In the genomic region with DNA sequence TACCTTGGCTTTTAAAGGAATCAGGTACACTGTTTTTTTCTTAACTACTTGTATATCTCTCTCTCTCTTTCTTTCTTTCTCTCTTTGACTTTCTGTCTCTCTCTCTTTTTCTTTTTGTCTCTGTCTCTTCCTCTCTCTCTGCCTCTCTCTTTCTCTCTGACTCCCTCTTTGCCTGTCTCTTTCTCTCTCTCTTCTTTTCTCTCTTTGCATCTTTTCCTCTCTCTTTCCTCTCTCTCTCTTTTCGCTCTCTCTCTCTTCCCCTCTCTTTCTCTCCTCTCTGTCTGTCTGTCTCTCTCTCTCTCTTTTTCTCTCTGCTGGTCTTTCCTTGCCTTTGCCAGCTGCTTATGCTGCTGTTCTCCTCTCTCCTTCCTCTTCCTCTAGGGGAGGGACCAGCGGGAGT, we compare ENCODE assay signal across 31 cellular contexts.
A peak's percentile ranks its signal among the peaks of the same experiment; 100 is the strongest.
DNase-seq lines count a peak whose midpoint lies in the region; ATAC-seq, FAIRE-seq and TF ChIP-seq lines count a peak whose summit lies in the region.
"Had no signal": no experiment of that assay in that cellular context is flagged by ENCODE, and none has a peak within 500 bp of the region (broad histone marks: within the 10 kb centered on the region; RNA-seq: fewer than 3 reads in every experiment).

No MANE protein-coding gene starts in this region.

- H3K18ac ChIP-seq in H1 (ENCODE audit: extremely low read depth, low read length), result no peak overlapping the region

- no peak overlapping the region for H4K91ac ChIP-seq in H1 (replicated peaks; ENCODE audit: insufficient read length, low read length)

- no peak for TF ChIP-seq POLR2A in H1 (IDR thresholded peaks at IDR 0.05; ENCODE audit: control extremely low read depth in 1 of 2, low read depth in 2 of 2, low read length in 2 of 2)
- no peak for TF ChIP-seq POLR2A in vagina (IDR thresholded peaks at IDR 0.05)

- no peak overlapping the region for H4K5ac ChIP-seq in H1 (ENCODE audit: insufficient read length, low read depth, low read length)

- no peaks in the 10 kb centered on the region for H3K79me2 ChIP-seq in H1 (ENCODE audit: control insufficient read depth in 1 of 2, insufficient read depth in 2 of 2, low read length in 2 of 2)

- no peaks in the 10 kb centered on the region for H4K20me1 ChIP-seq in H1 (replicated peaks in 1 of 2; ENCODE audit: control insufficient read depth in 1 of 2, insufficient read depth in 2 of 2, low read length in 2 of 2)

- no peak overlapping the region for H4K8ac ChIP-seq in H1 (ENCODE audit: extremely low read depth, insufficient read depth, low read length)

- H3K14ac ChIP-seq in H1 (ENCODE audit: insufficient read length), result no peak overlapping the region

- TF ChIP-seq RAD21 in H1 (IDR thresholded peaks at IDR 0.05 in 1 of 2, conservative IDR thresholded peaks at IDR 0.05 in 1 of 2; ENCODE audit: low read depth in 2 of 2, low read length in 2 of 2), result no peak

- no peaks in the 10 kb centered on the region for H3K4me1 Mint-ChIP-seq in natural killer cell treated with Interleukin-12 subunit alpha and Interleukin-12 subunit beta and Interleukin-15 and Interleukin-18, amount 100 ng/mL, for 72 hours (ENCODE audit: low read depth in 2 of 2)
- H3K4me1 Mint-ChIP-seq in natural killer cell (no peaks in the 10 kb centered on the region), T-helper 17 cell (no peaks in the 10 kb centered on the region)

- H3K36me3 ChIP-seq in H1 (ENCODE audit: control insufficient read depth in 2 of 4, insufficient read depth in 4 of 4, low read length in 3 of 4) (no peaks in the 10 kb centered on the region), vagina (no peaks in the 10 kb centered on the region)

- CTCF ChIA-PET in H1 (lab: Charles Lee; ENCODE audit: partially characterized antibody), result no interaction called here

- no peak overlapping the region for H3K27ac ChIP-seq in H1 (ENCODE audit: low read depth, low read length)
- peak overlapping the region; percentile 7 for H3K27ac ChIP-seq in vagina
- H3K27ac ChIP-seq: C4-2B, KMS-11, RWPE1 had no signal

- ATAC-seq in natural killer cell treated with Interleukin-12 subunit alpha and Interleukin-12 subunit beta and Interleukin-15 and Interleukin-18, amount 100 ng/mL, for 72 hours, result no peak
- no peak for ATAC-seq in natural killer cell
- no peak for ATAC-seq in T-helper 17 cell
- ATAC-seq: CD8-positive, alpha-beta T cell; GM12878; Panc1 had no signal

- intact Hi-C loops in natural killer cell (cut with micrococcal nuclease), result no loop called here
- intact Hi-C loops in vagina (cut with DNase I), result no loop called here

- H3K9me3 Mint-ChIP-seq in natural killer cell treated with Interleukin-12 subunit alpha and Interleukin-12 subunit beta and Interleukin-15 and Interleukin-18, amount 100 ng/mL, for 72 hours, result no peaks in the 10 kb centered on the region
- H3K9me3 Mint-ChIP-seq in natural killer cell, result peaks cover 0 to 4% of the 10 kb centered on the region in 2 donors

- H3K4me3 Mint-ChIP-seq in natural killer cell treated with Interleukin-12 subunit alpha and Interleukin-12 subunit beta and Interleukin-15 and Interleukin-18, amount 100 ng/mL, for 72 hours, result peak overlapping the region; percentile 12
- H3K4me3 Mint-ChIP-seq in natural killer cell, result no peak overlapping the region
- peak overlapping the region; percentile 0 for H3K4me3 Mint-ChIP-seq in T-helper 17 cell
- H3K4me3 Mint-ChIP-seq: CD8-positive, alpha-beta T cell had no signal

- H3K27me3 Mint-ChIP-seq in natural killer cell treated with Interleukin-12 subunit alpha and Interleukin-12 subunit beta and Interleukin-15 and Interleukin-18, amount 100 ng/mL, for 72 hours, result no peaks in the 10 kb centered on the region
- H3K27me3 Mint-ChIP-seq in natural killer cell (ENCODE audit: low read depth in 2 of 2) (peaks cover 0 to 4% of the 10 kb centered on the region in 2 donors), T-helper 17 cell (peaks cover 8% of the 10 kb centered on the region)

- no peak overlapping the region for H3K23ac ChIP-seq in H1 (ENCODE audit: insufficient read length)

- TF ChIP-seq CTCF in natural killer cell (IDR thresholded peaks at IDR 0.05) (no peak), H1 (IDR thresholded peaks at IDR 0.05; ENCODE audit: control extremely low read depth in 1 of 3, insufficient read depth in 1 of 3, low read depth in 1 of 3, low read length in 3 of 3) (no peak), vagina (IDR thresholded peaks at IDR 0.05) (no peak)

- H3K4me1 ChIP-seq in H1 (replicated peaks in 1 of 4; ENCODE audit: control insufficient read depth in 3 of 4, insufficient read depth in 4 of 4, low read length in 3 of 4) (peaks cover 0 to 4% (median 0%) of the 10 kb centered on the region in 4 experiments; a peak in 2 of 7 replicates), vagina (no peaks in the 10 kb centered on the region)

- no peak for TF ChIP-seq EP300 in H1 (IDR thresholded peaks at IDR 0.05; ENCODE audit: borderline replicate concordance in 1 of 2, low read depth in 2 of 2, low read length in 2 of 2)

- peak overlapping the region; percentile 33; the same call in 1 of the 2 replicates for H2AFZ ChIP-seq in H1 (ENCODE audit: low read length)

- no peak overlapping the region for H3K56ac ChIP-seq in H1 (replicated peaks; ENCODE audit: insufficient read length, low read depth, low read length)

- H3K27ac Mint-ChIP-seq in natural killer cell treated with Interleukin-12 subunit alpha and Interleukin-12 subunit beta and Interleukin-15 and Interleukin-18, amount 100 ng/mL, for 72 hours, result no peak overlapping the region
- H3K27ac Mint-ChIP-seq in natural killer cell (no peak overlapping the region), T-helper 17 cell (no peak overlapping the region)
- H3K27ac Mint-ChIP-seq: CD8-positive, alpha-beta T cell had no signal

- H3K27me3 ChIP-seq in H1 (replicated peaks in 1 of 4; ENCODE audit: control insufficient read depth in 3 of 4, extremely low read depth in 1 of 4, insufficient read depth in 3 of 4, low read length in 3 of 4) (no peaks in the 10 kb centered on the region), vagina (no peaks in the 10 kb centered on the region)

- H3K79me1 ChIP-seq in H1 (ENCODE audit: low read depth, low read length), result no peaks in the 10 kb centered on the region

- H2BK120ac ChIP-seq in H1 (replicated peaks; ENCODE audit: low read depth, low read length), result no peak overlapping the region

- H2BK5ac ChIP-seq in H1 (ENCODE audit: low read depth, low read length), result no peak overlapping the region

- H3K9me3 ChIP-seq in T-helper 17 cell (ENCODE audit: control insufficient read depth, low read length, poor library complexity, severe bottlenecking) (peaks cover 6% of the 10 kb centered on the region), H1 (ENCODE audit: insufficient read depth in 2 of 2, low read depth in 1 of 2, low read length in 1 of 2) (peaks cover 0 to 11% of the 10 kb centered on the region in 2 experiments; a peak in 3 of 4 replicates), vagina (peaks cover 7% of the 10 kb centered on the region)

- no peak overlapping the region for H2BK12ac ChIP-seq in H1 (ENCODE audit: low read depth, low read length)

- POLR2A ChIA-PET in H1 (lab: Charles Lee; ENCODE audit: partially characterized antibody), result no interaction called here

- H3K23me2 ChIP-seq in H1 (ENCODE audit: low read depth, low read length), result no peaks in the 10 kb centered on the region

- no peak overlapping the region for H3K9ac ChIP-seq in H1 (replicated peaks in 1 of 4; ENCODE audit: extremely low read depth in 1 of 4, low read depth in 3 of 4, low read length in 3 of 4)
- H3K9ac ChIP-seq: KMS-11 had no signal

- H3K4me3 ChIP-seq in H1 (ENCODE audit: extremely low read depth in 1 of 4, insufficient read depth in 2 of 4, low read depth in 3 of 4, low read length in 4 of 4), result no peak overlapping the region
- H3K4me3 ChIP-seq in vagina, result no peak overlapping the region
- H3K4me3 ChIP-seq: GM12878 had no signal

- no peak overlapping the region for H2AK5ac ChIP-seq in H1 (ENCODE audit: low read depth, low read length)

- no peak for FAIRE-seq in H1 (lab: Jason Lieb, UNC)
- FAIRE-seq: GM12878 had no signal

- H3K4ac ChIP-seq in H1 (replicated peaks; ENCODE audit: insufficient read length, low read depth, low read length), result no peak overlapping the region

- no peak overlapping the region for H2BK15ac ChIP-seq in H1 (ENCODE audit: low read length)

- no peak overlapping the region for H3K4me2 ChIP-seq in H1 (ENCODE audit: insufficient read depth in 1 of 2, low read depth in 2 of 2, low read length in 2 of 2)
- H3K4me2 ChIP-seq: KMS-11 had no signal

- peaks cover 12% of the 10 kb centered on the region for H3K36me3 Mint-ChIP-seq in natural killer cell treated with Interleukin-12 subunit alpha and Interleukin-12 subunit beta and Interleukin-15 and Interleukin-18, amount 100 ng/mL, for 72 hours
- H3K36me3 Mint-ChIP-seq in natural killer cell (peaks cover 10% of the 10 kb centered on the region), T-helper 17 cell (ENCODE audit: low read depth) (no peaks in the 10 kb centered on the region)

- H2BK20ac ChIP-seq in H1 (ENCODE audit: low read length), result no peak overlapping the region

- 66% methylated on average over 2 of the region's 2 CpGs; no CpG with 5 or more reads in 1 of the 2 experiments for WGBS in H1 (ENCODE audit: extremely low coverage in 1 of 2, insufficient coverage in 1 of 2, insufficient read length in 1 of 2, insufficient replicate concordance in 2 of 2, low coverage in 1 of 2, low lambda C conversion rate in 2 of 2, missing lambda C conversion rate in 1 of 2), 2 experiments

- no peak for DNase-seq in natural killer cell treated with Interleukin-12 subunit alpha and Interleukin-12 subunit beta and Interleukin-15 and Interleukin-18, amount 100 ng/mL, for 72 hours (ENCODE audit: low spot score)
- DNase-seq in natural killer cell (no peak), T-helper 17 cell (no peak), H1 (ENCODE audit: low read depth in 1 of 2, low spot score in 2 of 2) (no peak), vagina (ENCODE audit: extremely low spot score in 2 of 2) (no peak), mucosa of gallbladder (ENCODE audit: low spot score) (no peak), DMS53 treated with DMSO at 0.1 percent for 48 hours (lab: John Stamatoyannopoulos, UW; ENCODE audit: unreplicated experiment) (no peak), AG08396 (ENCODE audit: low spot score) (no peak)
- DNase-seq: AML-193; Caco-2; CD8-positive, alpha-beta T cell; DMS79; EL; GDM1; GOT3; HCEC 1CT; IMR-90; NCI-H1092; NCI-H1417 treated with DMSO at 0.1 percent for 48 hours; NCI-H1694 treated with DMSO at 0.1 percent for 48 hours; NCI-H2081; NCI-H2171; NCI-H226; NCI-H510A; NCI-H69; SHP77 had no signal

TF ChIP-seq in H1, 55 proteins besides CTCF, POLR2A, EP300 and RAD21 (continues in another document):
- TF ChIP-seq CREB1 (IDR thresholded peaks at IDR 0.05) (no peak), SP2 (IDR thresholded peaks at IDR 0.05; ENCODE audit: low read length) (no peak), RBBP5 (IDR thresholded peaks at IDR 0.05; ENCODE audit: borderline replicate concordance, low read depth, low read length) (no peak), PHF8 (conservative IDR thresholded peaks at IDR 0.05; ENCODE audit: low read depth, low read length) (no peak), RNF2 (IDR thresholded peaks at IDR 0.05; ENCODE audit: borderline replicate concordance, low read depth, low read length, missing control alignments, poor library complexity, severe bottlenecking) (no peak), CEBPB (IDR thresholded peaks at IDR 0.05; ENCODE audit: low read depth, low read length) (no peak), EZH2 (IDR thresholded peaks at IDR 0.05; ENCODE audit: low read depth, low read length, severe bottlenecking) (no peak)
